8 cellular contexts compared by ENCODE assay signal in genomic region chr2:189762229-189762550, GRCh38. TPM values are rescaled to one million over a fixed set of nuclear protein-coding genes. Genes with fewer than 3 reads are reported as not detected.
A peak's percentile ranks its signal among the peaks of the same experiment; 100 is the strongest.
DNase-seq lines count a peak whose midpoint lies in the region; ATAC-seq and TF ChIP-seq lines count a peak whose summit lies in the region.

No MANE protein-coding gene starts in this region.

- no peaks in the 10 kb centered on the region for H3K27me3 Mint-ChIP-seq in CD4-positive, CD25-positive, alpha-beta regulatory T cell
- H3K27me3 Mint-ChIP-seq in endothelial cell (ENCODE audit: unreplicated experiment) = peaks cover 1% of the 10 kb centered on the region

- H2AFZ ChIP-seq in OCI-LY7 (ENCODE audit: low read length) = peak overlapping the region; percentile 97
- peak overlapping the region; percentile 92 for H2AFZ ChIP-seq in neuronal stem cell (ENCODE audit: low read length)

- DNase-seq in CD4-positive, CD25-positive, alpha-beta regulatory T cell = no peak
- DNase-seq in OCI-LY7 (ENCODE audit: low spot score) = no peak
- DNase-seq in endothelial cell (ENCODE audit: low spot score) = no peak
- DNase-seq in neuronal stem cell (ENCODE audit: low spot score) = no peak
- no peak for DNase-seq in stimulated activated CD4-positive, alpha-beta T cell treated with anti-CD3 and anti-CD28 coated beads, Interleukin-12 subunit alpha, Interleukin-12 subunit beta, amount 100 ng/mL, for 4 hours
- DNase-seq in NOMO-1 treated with DMSO at 0.1 percent for 48 hours (lab: John Stamatoyannopoulos, UW; ENCODE audit: unreplicated experiment) = no peak

- H4K20me1 ChIP-seq in OCI-LY7 (ENCODE audit: insufficient read depth, low read length) = no peaks in the 10 kb centered on the region

- peaks cover 14% of the 10 kb centered on the region; the same call in 1 of the 2 replicates for H3K79me2 ChIP-seq in OCI-LY7 (ENCODE audit: insufficient read depth, low read depth, low read length)

- no peak overlapping the region for H2BK120ac ChIP-seq in neuronal stem cell (ENCODE audit: low read depth, low read length)

- no peaks in the 10 kb centered on the region for H3K9me2 ChIP-seq in OCI-LY7 (ENCODE audit: insufficient read depth, low read length)

- intact Hi-C loops in OCI-LY7 (cut with micrococcal nuclease; ENCODE audit: unreplicated experiment) = loop anchor here (1.0 to 10.0 kb wide), 4 partner anchors 22 to 773 kb away; partner anchors contain the start of genes ASNSD1, HIBCH, NEMP2 and ORMDL1

- no CpG with 5 or more reads among the region's 7 CpGs for WGBS in neuronal stem cell (ENCODE audit: extremely low coverage in 2 of 2, insufficient read length in 2 of 2, insufficient replicate concordance in 1 of 2), 2 donors

- H3K4me1 ChIP-seq in CD4-positive, CD25-positive, alpha-beta regulatory T cell (ENCODE audit: control insufficient read depth, insufficient read depth, low read length, poor library complexity, severe bottlenecking) = peaks cover 14% of the 10 kb centered on the region
- H3K4me1 ChIP-seq in OCI-LY7 (ENCODE audit: insufficient read depth, low read length, poor library complexity, severe bottlenecking) (peaks cover 20% of the 10 kb centered on the region), neuronal stem cell (ENCODE audit: control insufficient read depth in 2 of 2, insufficient read depth in 1 of 2, low read depth in 1 of 2, low read length in 2 of 2) (peaks cover 0 to 1% of the 10 kb centered on the region in 2 donors)

- H3K36me3 Mint-ChIP-seq in CD4-positive, CD25-positive, alpha-beta regulatory T cell = peaks cover 10% of the 10 kb centered on the region
- peaks cover 6% of the 10 kb centered on the region for H3K36me3 Mint-ChIP-seq in endothelial cell (ENCODE audit: low read depth, unreplicated experiment)

- TSS peak; percentile 65 for BruUV-seq in OCI-LY7 (replicated peaks; lab: Mats Ljungman, UMichigan)

- peak overlapping the region; percentile 76 for H3K18ac ChIP-seq in neuronal stem cell (ENCODE audit: low read length)

- peak overlapping the region; percentile 100 for H3K4me3 ChIP-seq in CD4-positive, CD25-positive, alpha-beta regulatory T cell (ENCODE audit: low read depth, low read length)
- H3K4me3 ChIP-seq in OCI-LY7 (ENCODE audit: low read depth, low read length, poor library complexity, severe bottlenecking) (peak overlapping the region; percentile 82), neuronal stem cell (ENCODE audit: low read length in 2 of 2) (peak overlapping the region; percentile 77 to 85)

- H2AK5ac ChIP-seq in neuronal stem cell (ENCODE audit: low read depth, low read length) = no peak overlapping the region

- H3K27me3 ChIP-seq in CD4-positive, CD25-positive, alpha-beta regulatory T cell (ENCODE audit: control insufficient read depth, insufficient read depth, low read length) = no peaks in the 10 kb centered on the region
- H3K27me3 ChIP-seq in neuronal stem cell (ENCODE audit: control insufficient read depth in 3 of 3, insufficient read depth in 3 of 3, low read depth in 1 of 3, low read length in 3 of 3) = no peaks in the 10 kb centered on the region

- peak overlapping the region; percentile 95 to 99 (median 98) for H3K4me3 Mint-ChIP-seq in CD4-positive, CD25-positive, alpha-beta regulatory T cell
- H3K4me3 Mint-ChIP-seq in endothelial cell (ENCODE audit: unreplicated experiment) = peak overlapping the region; percentile 89

- H2BK12ac ChIP-seq in neuronal stem cell (ENCODE audit: low read length) = no peak overlapping the region

- H3K79me1 ChIP-seq in neuronal stem cell (ENCODE audit: low read depth, low read length) = no peaks in the 10 kb centered on the region

- CTCF ChIA-PET in OCI-LY7 (lab: Charles Lee; ENCODE audit: unreplicated experiment) = interaction anchor here (0.7 to 1.3 kb wide), 4 partner anchors 9 to 101 kb away, joined by 3 to 4 read pairs (median 3); no protein-coding TSS in a partner anchor

- no peaks in the 10 kb centered on the region for H3K9me3 Mint-ChIP-seq in CD4-positive, CD25-positive, alpha-beta regulatory T cell
- H3K9me3 Mint-ChIP-seq in endothelial cell (ENCODE audit: unreplicated experiment) = no peaks in the 10 kb centered on the region

- H2BK5ac ChIP-seq in neuronal stem cell (ENCODE audit: low read length) = no peak overlapping the region

- H2BK15ac ChIP-seq in neuronal stem cell (ENCODE audit: low read length) = no peak overlapping the region

- peak overlapping the region; percentile 79 for H3K9ac ChIP-seq in neuronal stem cell (ENCODE audit: low read depth, low read length, poor library complexity)

- peak overlapping the region; percentile 93 for H3K27ac ChIP-seq in CD4-positive, CD25-positive, alpha-beta regulatory T cell (ENCODE audit: insufficient read depth, low read length, poor library complexity, severe bottlenecking)
- H3K27ac ChIP-seq in OCI-LY7 (ENCODE audit: low read depth, low read length, poor library complexity, severe bottlenecking) (peak overlapping the region; percentile 97), neuronal stem cell (replicated peaks; ENCODE audit: low read length) (peak overlapping the region; percentile 89)

- no peak overlapping the region for H3K4ac ChIP-seq in neuronal stem cell (ENCODE audit: low read length)

- ATAC-seq in CD4-positive, CD25-positive, alpha-beta regulatory T cell (ENCODE audit: low read depth in 2 of 2) = peak in 1 of 2 donors; percentile 4
- no peak for ATAC-seq in GM18907 (IDR thresholded peaks at IDR 0.05; ENCODE audit: unreplicated experiment)
- no peak for ATAC-seq in GM18517 (IDR thresholded peaks at IDR 0.05; ENCODE audit: unreplicated experiment)

- no peak overlapping the region for H3K23ac ChIP-seq in neuronal stem cell (ENCODE audit: low read depth, low read length, poor library complexity)

- no peak overlapping the region for H4K91ac ChIP-seq in neuronal stem cell (ENCODE audit: low read depth, low read length, poor library complexity)

- H3K27ac Mint-ChIP-seq in CD4-positive, CD25-positive, alpha-beta regulatory T cell = peak overlapping the region; percentile 98 to 100 (median 99)
- H3K27ac Mint-ChIP-seq in endothelial cell (ENCODE audit: unreplicated experiment) = peak overlapping the region; percentile 39

- no peak overlapping the region for H4K8ac ChIP-seq in neuronal stem cell (ENCODE audit: low read depth, low read length)

- H3K4me1 Mint-ChIP-seq in CD4-positive, CD25-positive, alpha-beta regulatory T cell = peaks cover 5 to 23% (median 14%) of the 10 kb centered on the region in 4 donors
- peaks cover 3% of the 10 kb centered on the region for H3K4me1 Mint-ChIP-seq in endothelial cell (ENCODE audit: unreplicated experiment)

- H3K9me3 ChIP-seq in CD4-positive, CD25-positive, alpha-beta regulatory T cell (ENCODE audit: control insufficient read depth in 2 of 2, low read length in 2 of 2) = no peaks in the 10 kb centered on the region
- H3K9me3 ChIP-seq in OCI-LY7 (ENCODE audit: low read length) (no peaks in the 10 kb centered on the region), neuronal stem cell (replicated peaks in 1 of 2; ENCODE audit: control insufficient read depth in 2 of 2, insufficient read depth in 1 of 2, low read depth in 1 of 2, low read length in 2 of 2) (no peaks in the 10 kb centered on the region)

- no peak overlapping the region for H3K14ac ChIP-seq in neuronal stem cell (ENCODE audit: low read length)

- POLR2A ChIA-PET in OCI-LY7 (lab: Charles Lee) = interaction anchor here (0.6 to 3.9 kb wide), 19 partner anchors 9 to 1968 kb away, joined by 3 to 21 read pairs (median 3); partner anchors contain the start of genes ASNSD1, HIBCH, ORMDL1 and PMS1

- TF ChIP-seq CTCF in OCI-LY7 (conservative IDR thresholded peaks at IDR 0.05; ENCODE audit: low read length) (no peak), endothelial cell (IDR thresholded peaks at IDR 0.05; ENCODE audit: unreplicated experiment) (no peak)

- H3K4me2 ChIP-seq in OCI-LY7 (ENCODE audit: low read length) (peak overlapping the region; percentile 78), neuronal stem cell (ENCODE audit: insufficient read depth, low read length, poor library complexity, severe bottlenecking) (peak overlapping the region; percentile 45)

- H3K36me3 ChIP-seq in CD4-positive, CD25-positive, alpha-beta regulatory T cell (ENCODE audit: control insufficient read depth, insufficient read depth, low read length) = peaks cover 4% of the 10 kb centered on the region
- H3K36me3 ChIP-seq in OCI-LY7 (ENCODE audit: insufficient read depth, low read length) = peaks cover 20% of the 10 kb centered on the region
- H3K36me3 ChIP-seq in neuronal stem cell (replicated peaks in 1 of 2; ENCODE audit: control insufficient read depth in 2 of 2, insufficient read depth in 2 of 2, low read length in 2 of 2) = peaks cover 0 to 21% of the 10 kb centered on the region in 2 donors

RNA-seq across cellular contexts. Expression of gene OSGEPL1, which starts 0.4 kb away (rescaled TPM):
- 5.7 TPM for total RNA-seq in CD4-positive, CD25-positive, alpha-beta regulatory T cell
- 10 to 100 TPM; 11.5 to 15.6 (median 15.3) TPM for polyA plus RNA-seq in CD4-positive, CD25-positive, alpha-beta regulatory T cell
- 8.7 and 10.4 TPM in 2 replicates for total RNA-seq in OCI-LY7 (2014; rRNA removed; shearing (Covaris generic))
- total RNA-seq in OCI-LY7 (2022) = 10.4 and 12.8 TPM in 2 replicates
- total RNA-seq in endothelial cell (ENCODE audit: unreplicated experiment) = 4.2 TPM
- 17.6 TPM for polyA plus RNA-seq in neuronal stem cell (2013, experiment 1 of 2)
- polyA plus RNA-seq in neuronal stem cell (2013, experiment 2 of 2) = 18.8 TPM

RNA-seq across cellular contexts. Expression of gene ORMDL1, which starts 21.9 kb away (rescaled TPM):
- 141 TPM for total RNA-seq in CD4-positive, CD25-positive, alpha-beta regulatory T cell
- polyA plus RNA-seq in CD4-positive, CD25-positive, alpha-beta regulatory T cell = 10 to 100 TPM; 81.4 to 97.2 (median 87.5) TPM
- 49.3 and 59.3 TPM in 2 replicates for total RNA-seq in OCI-LY7 (2014; rRNA removed; shearing (Covaris generic))
- total RNA-seq in OCI-LY7 (2022) (59.6 and 65.7 TPM in 2 replicates), endothelial cell (ENCODE audit: unreplicated experiment) (60.7 TPM)
- 72.3 TPM for polyA plus RNA-seq in neuronal stem cell (2013, experiment 1 of 2)
- 75.0 TPM for polyA plus RNA-seq in neuronal stem cell (2013, experiment 2 of 2)

RNA-seq across cellular contexts. Expression of gene PMS1, which starts 22.1 kb away (rescaled TPM):
- total RNA-seq in CD4-positive, CD25-positive, alpha-beta regulatory T cell = 24.3 TPM
- polyA plus RNA-seq in CD4-positive, CD25-positive, alpha-beta regulatory T cell = 10 to 100 TPM; 10.1 to 12.7 (median 10.9) TPM
- 31.2 and 37.3 TPM in 2 replicates for total RNA-seq in OCI-LY7 (2014; rRNA removed; shearing (Covaris generic))
- total RNA-seq in OCI-LY7 (2022) (66.6 and 72.2 TPM in 2 replicates), endothelial cell (ENCODE audit: unreplicated experiment) (36.0 TPM)
- 42.0 TPM for polyA plus RNA-seq in neuronal stem cell (2013, experiment 1 of 2)
- 41.4 TPM for polyA plus RNA-seq in neuronal stem cell (2013, experiment 2 of 2)
